1 cellular context compared by ENCODE assay signal in the genomic region with DNA sequence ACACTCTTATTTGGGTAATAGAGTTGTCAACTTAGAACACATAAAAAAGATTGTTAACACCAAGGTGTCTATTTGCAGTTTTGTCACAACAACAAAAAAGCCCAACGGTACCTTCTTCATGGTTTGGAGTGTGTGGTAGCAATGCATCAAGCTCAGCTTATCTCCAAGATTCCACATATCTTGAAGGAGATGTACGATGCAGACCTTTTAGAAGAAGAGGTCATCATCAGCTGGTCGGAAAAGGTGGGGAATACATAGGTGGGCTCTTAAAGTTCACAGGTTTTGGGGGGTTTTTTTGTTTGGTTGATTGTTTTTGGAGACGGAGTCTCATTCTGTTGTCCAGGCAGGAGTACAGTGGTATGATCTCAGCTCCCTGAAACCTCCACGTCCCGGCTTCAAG.
TF ChIP-seq lines count a peak whose summit lies in the region.

No MANE protein-coding gene starts in this region.

TF ChIP-seq in H1, 55 proteins besides CTCF, POLR2A, EP300 and RAD21:
- TF ChIP-seq, protein P1, sequence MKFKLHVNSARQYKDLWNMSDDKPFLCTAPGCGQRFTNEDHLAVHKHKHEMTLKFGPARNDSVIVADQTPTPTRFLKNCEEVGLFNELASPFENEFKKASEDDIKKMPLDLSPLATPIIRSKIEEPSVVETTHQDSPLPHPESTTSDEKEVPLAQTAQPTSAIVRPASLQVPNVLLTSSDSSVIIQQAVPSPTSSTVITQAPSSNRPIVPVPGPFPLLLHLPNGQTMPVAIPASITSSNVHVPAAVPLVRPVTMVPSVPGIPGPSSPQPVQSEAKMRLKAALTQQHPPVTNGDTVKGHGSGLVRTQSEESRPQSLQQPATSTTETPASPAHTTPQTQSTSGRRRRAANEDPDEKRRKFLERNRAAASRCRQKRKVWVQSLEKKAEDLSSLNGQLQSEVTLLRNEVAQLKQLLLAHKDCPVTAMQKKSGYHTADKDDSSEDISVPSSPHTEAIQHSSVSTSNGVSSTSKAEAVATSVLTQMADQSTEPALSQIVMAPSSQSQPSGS (IDR thresholded peaks at IDR 0.05; ENCODE audit: low read length): no peak
- peak; percentile 36; the same call in 1 of the 2 replicates for TF ChIP-seq POLR2AphosphoS5 (IDR thresholded peaks at IDR 0.05; ENCODE audit: low read depth, low read length)
